19 cellular contexts compared by ENCODE assay signal in the genomic region with DNA sequence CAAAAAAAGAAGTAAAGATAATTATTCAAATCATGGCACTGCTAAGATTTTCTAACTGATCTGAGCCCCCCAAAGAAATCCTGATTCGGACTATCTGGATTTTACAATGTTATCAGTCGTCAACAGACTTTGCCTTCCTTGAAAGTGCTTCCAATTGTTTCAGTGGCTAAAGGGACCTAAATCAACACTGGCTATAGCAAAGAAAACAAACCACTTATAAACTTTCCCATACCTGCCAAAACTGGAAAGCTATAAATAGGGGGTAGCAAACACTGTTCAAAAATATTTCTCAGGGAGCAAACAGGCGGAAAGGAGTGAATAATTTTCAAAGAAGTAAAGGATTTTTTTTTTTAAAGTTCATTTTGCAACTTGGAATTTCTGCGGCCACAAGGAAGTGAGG.
"Had no signal": no experiment of that assay in that cellular context is flagged by ENCODE, and none has a peak within 500 bp of the region (broad histone marks: within the 10 kb centered on the region; RNA-seq: fewer than 3 reads in every experiment).

No MANE protein-coding gene starts in this region.

- H3K36me3 ChIP-seq: brain microvascular endothelial cell, tibial artery had no signal

- H3K9me3 ChIP-seq: mucosa of descending colon, tibial artery had no signal

- H3K27ac Mint-ChIP-seq: activated naive CD4-positive, alpha-beta T cell treated with anti-CD3 and anti-CD28 coated beads, Interleukin-2, amount 50 U/mL, for 24 hours; effector memory CD8-positive, alpha-beta T cell; T-cell; WTC11 had no signal

- H3K4me1 Mint-ChIP-seq: activated naive CD4-positive, alpha-beta T cell treated with anti-CD3 and anti-CD28 coated beads, Interleukin-2, amount 50 U/mL, for 24 hours; central memory CD8-positive, alpha-beta T cell; T-cell had no signal

- H3K27me3 ChIP-seq: brain microvascular endothelial cell, dorsolateral prefrontal cortex, tibial artery had no signal

- H3K36me3 Mint-ChIP-seq: activated naive CD4-positive, alpha-beta T cell treated with anti-CD3 and anti-CD28 coated beads, Interleukin-2, amount 50 U/mL, for 24 hours; T-cell; WTC11 had no signal

- H3K9me3 Mint-ChIP-seq: activated naive CD4-positive, alpha-beta T cell treated with anti-CD3 and anti-CD28 coated beads, Interleukin-2, amount 50 U/mL, for 24 hours; central memory CD8-positive, alpha-beta T cell; effector memory CD8-positive, alpha-beta T cell; T-cell; WTC11 had no signal

- H3K4me3 ChIP-seq: dorsolateral prefrontal cortex, mucosa of descending colon, tibial artery had no signal

- DNase-seq: activated gamma-delta T cell treated with Interleukin-2 at 50 U/mL for 16 hours; activated T-cell treated with anti-CD3 and anti-CD28 coated beads, Interleukin-2, amount 50 U/mL, for 1 hour; aorta; brain microvascular endothelial cell; dorsolateral prefrontal cortex; effector memory CD8-positive, alpha-beta T cell; hippocampal formation; kidney glomerular epithelial cell; mucosa of descending colon; nucleus accumbens; stimulated activated CD4-positive, alpha-beta T cell treated with anti-CD3 and anti-CD28 coated beads, Interleukin-4, amount 100 ng/mL, for 24 hours; stimulated activated naive CD4-positive, alpha-beta T cell treated with Interleukin-2 at 50 U/mL for 16 hours; T-cell; tibial artery had no signal

- H3K9ac ChIP-seq: parathyroid adenoma had no signal

- H3K4me3 Mint-ChIP-seq: activated naive CD4-positive, alpha-beta T cell treated with anti-CD3 and anti-CD28 coated beads, Interleukin-2, amount 50 U/mL, for 24 hours; central memory CD8-positive, alpha-beta T cell; effector memory CD8-positive, alpha-beta T cell; T-cell; WTC11 had no signal

- H3K27ac ChIP-seq: brain microvascular endothelial cell, dorsolateral prefrontal cortex, epithelial cell of prostate, parathyroid adenoma had no signal
